Comparison of ENCODE assay signal across 24 cellular contexts in genomic region chr16:89915303-89916232, GRCh38. TPM values are rescaled to one million over a fixed set of nuclear protein-coding genes. Genes with fewer than 3 reads are reported as not detected.
DNase-seq lines count a peak whose midpoint lies in the region; ATAC-seq and TF ChIP-seq lines count a peak whose summit lies in the region.
"Had no signal": no experiment of that assay in that cellular context is flagged by ENCODE, and none has a peak within 500 bp of the region (broad histone marks: within the 10 kb centered on the region; RNA-seq: fewer than 3 reads in every experiment).

No MANE protein-coding gene starts in this region.

- ATAC-seq in natural killer cell = no peak
- no peak for ATAC-seq in natural killer cell treated with Interleukin-12 subunit alpha and Interleukin-12 subunit beta and Interleukin-15 and Interleukin-18, amount 100 ng/mL, for 72 hours
- ATAC-seq in left lobe of liver = peak; percentile 26
- ATAC-seq in HG03025 (IDR thresholded peaks at IDR 0.05; ENCODE audit: low FRiP score, unreplicated experiment) = no peak
- ATAC-seq in HG02981 (IDR thresholded peaks at IDR 0.05; ENCODE audit: unreplicated experiment) = no peak
- ATAC-seq: A549; activated T-helper 17 cell treated with anti-CD3 and anti-CD28 coated beads, Interleukin-2, amount 50 U/mL, for 72 hours; heart right ventricle; lower lobe of right lung had no signal

- no peaks in the 10 kb centered on the region for H3K36me3 Mint-ChIP-seq in natural killer cell
- H3K36me3 Mint-ChIP-seq in natural killer cell treated with Interleukin-12 subunit alpha and Interleukin-12 subunit beta and Interleukin-15 and Interleukin-18, amount 100 ng/mL, for 72 hours = no peaks in the 10 kb centered on the region
- H3K36me3 Mint-ChIP-seq in activated T-helper 1 cell treated with anti-CD3 and anti-CD28 coated beads, Interleukin-12 subunit alpha, Interleukin-12 subunit beta, Interleukin-2, Interleukin-4 antibody, amounts not matched to agents 30 ng/mL and 10 ng/mL and 1 ng/mL, durations not matched to agents 14 hours and 24 hours and 36 hours (ENCODE audit: low read depth) = peaks cover 22% of the 10 kb centered on the region

- peaks cover 11 to 13% of the 10 kb centered on the region in 2 donors for H3K27me3 Mint-ChIP-seq in natural killer cell (ENCODE audit: low read depth in 2 of 2)
- peaks cover 10 to 11% of the 10 kb centered on the region in 2 donors for H3K27me3 Mint-ChIP-seq in natural killer cell treated with Interleukin-12 subunit alpha and Interleukin-12 subunit beta and Interleukin-15 and Interleukin-18, amount 100 ng/mL, for 72 hours
- peaks cover 8% of the 10 kb centered on the region for H3K27me3 Mint-ChIP-seq in activated T-helper 1 cell treated with anti-CD3 and anti-CD28 coated beads, Interleukin-12 subunit alpha, Interleukin-12 subunit beta, Interleukin-2, Interleukin-4 antibody, amounts not matched to agents 30 ng/mL and 10 ng/mL and 1 ng/mL, durations not matched to agents 14 hours and 24 hours and 36 hours (ENCODE audit: insufficient read depth)

- intact Hi-C loops in natural killer cell (cut with micrococcal nuclease) = no loop called here
- intact Hi-C loops in activated T-helper 1 cell treated with anti-CD3 and anti-CD28 coated beads, Interleukin-12 subunit alpha, Interleukin-12 subunit beta, Interleukin-2, Interleukin-4 antibody, amounts not matched to agents 30 ng/mL and 10 ng/mL and 1 ng/mL, durations not matched to agents 14 hours and 24 hours and 36 hours (cut with micrococcal nuclease) = no loop called here

- peaks cover 21 to 25% of the 10 kb centered on the region in 2 donors for H3K4me1 Mint-ChIP-seq in natural killer cell
- H3K4me1 Mint-ChIP-seq in natural killer cell treated with Interleukin-12 subunit alpha and Interleukin-12 subunit beta and Interleukin-15 and Interleukin-18, amount 100 ng/mL, for 72 hours (ENCODE audit: low read depth in 2 of 2) = peaks cover 17 to 29% of the 10 kb centered on the region in 2 donors
- peaks cover 6% of the 10 kb centered on the region for H3K4me1 Mint-ChIP-seq in activated T-helper 1 cell treated with anti-CD3 and anti-CD28 coated beads, Interleukin-12 subunit alpha, Interleukin-12 subunit beta, Interleukin-2, Interleukin-4 antibody, amounts not matched to agents 30 ng/mL and 10 ng/mL and 1 ng/mL, durations not matched to agents 14 hours and 24 hours and 36 hours (ENCODE audit: low read depth)

- peak overlapping the region; percentile 35 for H3K4me3 Mint-ChIP-seq in natural killer cell
- H3K4me3 Mint-ChIP-seq in natural killer cell treated with Interleukin-12 subunit alpha and Interleukin-12 subunit beta and Interleukin-15 and Interleukin-18, amount 100 ng/mL, for 72 hours = no peak overlapping the region
- peak overlapping the region; percentile 7 for H3K4me3 Mint-ChIP-seq in activated T-helper 1 cell treated with anti-CD3 and anti-CD28 coated beads, Interleukin-12 subunit alpha, Interleukin-12 subunit beta, Interleukin-2, Interleukin-4 antibody, amounts not matched to agents 30 ng/mL and 10 ng/mL and 1 ng/mL, durations not matched to agents 14 hours and 24 hours and 36 hours
- H3K4me3 Mint-ChIP-seq: activated CD4-positive, alpha-beta memory T cell treated with anti-CD3 and anti-CD28 coated beads, Interleukin-2, amount 10 ng/mL, durations not matched to agents 7 days and 5 days; activated naive CD4-positive, alpha-beta T cell treated with anti-CD3 and anti-CD28 coated beads, Interleukin-2, amount 10 ng/mL, durations not matched to agents 7 days and 5 days; activated T-helper 17 cell treated with anti-CD3 and anti-CD28 coated beads, Interleukin-2, amount 50 U/mL, for 72 hours; CD4-positive, alpha-beta T cell had no signal

- no peak overlapping the region for H3K27ac Mint-ChIP-seq in natural killer cell
- no peak overlapping the region for H3K27ac Mint-ChIP-seq in natural killer cell treated with Interleukin-12 subunit alpha and Interleukin-12 subunit beta and Interleukin-15 and Interleukin-18, amount 100 ng/mL, for 72 hours
- no peak overlapping the region for H3K27ac Mint-ChIP-seq in activated T-helper 1 cell treated with anti-CD3 and anti-CD28 coated beads, Interleukin-12 subunit alpha, Interleukin-12 subunit beta, Interleukin-2, Interleukin-4 antibody, amounts not matched to agents 30 ng/mL and 10 ng/mL and 1 ng/mL, durations not matched to agents 14 hours and 24 hours and 36 hours
- H3K27ac Mint-ChIP-seq: activated CD4-positive, alpha-beta memory T cell treated with anti-CD3 and anti-CD28 coated beads, Interleukin-2, amount 10 ng/mL, durations not matched to agents 7 days and 5 days; activated naive CD4-positive, alpha-beta T cell treated with anti-CD3 and anti-CD28 coated beads, Interleukin-2, amount 10 ng/mL, durations not matched to agents 7 days and 5 days; activated T-helper 17 cell treated with anti-CD3 and anti-CD28 coated beads, Interleukin-2, amount 50 U/mL, for 72 hours; CD4-positive, alpha-beta T cell had no signal

- TF ChIP-seq CTCF in natural killer cell (IDR thresholded peaks at IDR 0.05) = no peak

- no peaks in the 10 kb centered on the region for H3K9me3 Mint-ChIP-seq in natural killer cell
- H3K9me3 Mint-ChIP-seq in natural killer cell treated with Interleukin-12 subunit alpha and Interleukin-12 subunit beta and Interleukin-15 and Interleukin-18, amount 100 ng/mL, for 72 hours = no peaks in the 10 kb centered on the region
- H3K9me3 Mint-ChIP-seq in activated T-helper 1 cell treated with anti-CD3 and anti-CD28 coated beads, Interleukin-12 subunit alpha, Interleukin-12 subunit beta, Interleukin-2, Interleukin-4 antibody, amounts not matched to agents 30 ng/mL and 10 ng/mL and 1 ng/mL, durations not matched to agents 14 hours and 24 hours and 36 hours = no peaks in the 10 kb centered on the region
- H3K9me3 Mint-ChIP-seq: activated CD4-positive, alpha-beta memory T cell treated with anti-CD3 and anti-CD28 coated beads, Interleukin-2, amount 10 ng/mL, durations not matched to agents 7 days and 5 days; activated naive CD4-positive, alpha-beta T cell treated with anti-CD3 and anti-CD28 coated beads, Interleukin-2, amount 10 ng/mL, durations not matched to agents 7 days and 5 days; activated T-helper 17 cell treated with anti-CD3 and anti-CD28 coated beads, Interleukin-2, amount 50 U/mL, for 72 hours; CD4-positive, alpha-beta T cell had no signal

- DNase-seq in natural killer cell (no peak), left lobe of liver (ENCODE audit: low spot score) (no peak), RPMI8226 (no peak), NCI-H1092 treated with DMSO at 0.1 percent for 48 hours (lab: John Stamatoyannopoulos, UW) (no peak)
- no peak for DNase-seq in natural killer cell treated with Interleukin-12 subunit alpha and Interleukin-12 subunit beta and Interleukin-15 and Interleukin-18, amount 100 ng/mL, for 72 hours (ENCODE audit: low spot score)
- DNase-seq in activated T-helper 1 cell treated with anti-CD3 and anti-CD28 coated beads, Interleukin-12 subunit alpha, Interleukin-12 subunit beta, Interleukin-2, Interleukin-4 antibody, amounts not matched to agents 30 ng/mL and 10 ng/mL and 1 ng/mL, durations not matched to agents 14 hours and 24 hours and 36 hours (ENCODE audit: low spot score) = no peak
- DNase-seq: activated CD4-positive, alpha-beta memory T cell treated with anti-CD3 and anti-CD28 coated beads, Interleukin-2, amount 10 ng/mL, durations not matched to agents 7 days and 5 days; activated CD4-positive, CD25-positive, alpha-beta regulatory T cell treated with anti-CD3 and anti-CD28 coated beads, Interleukin-2, amount 50 U/mL, for 72 hours; activated CD8-positive, alpha-beta memory T cell treated with anti-CD3 and anti-CD28 coated beads, Interleukin-2, amount 50 U/mL, for 48 hours; activated naive CD4-positive, alpha-beta T cell treated with anti-CD3 and anti-CD28 coated beads, Interleukin-2, amount 10 ng/mL, durations not matched to agents 7 days and 5 days; AML-193; CD4-positive, alpha-beta T cell; DMS153; heart right ventricle; kidney glomerular epithelial cell; lower lobe of right lung; NCI-H2107; retina; stimulated activated naive CD4-positive, alpha-beta T cell; T-helper 2 cell had no signal

RNA-seq across cellular contexts. Expression of gene MC1R, which starts 3.1 kb away (rescaled TPM):
- total RNA-seq in natural killer cell (10 to 100 TPM; 12.3 to 22.2 (median 13.7) TPM), left lobe of liver (1.9 TPM)
- 10 to 100 TPM in 1 of 2 donors, 1 to 10 TPM in 1; 9.3 to 13.0 TPM for total RNA-seq in natural killer cell treated with Interleukin-12 subunit alpha and Interleukin-12 subunit beta and Interleukin-15 and Interleukin-18, amount 100 ng/mL, for 72 hours
- 5.5 and 5.6 TPM in 2 replicates for total RNA-seq in activated T-helper 1 cell treated with anti-CD3 and anti-CD28 coated beads, Interleukin-12 subunit alpha, Interleukin-12 subunit beta, Interleukin-2, Interleukin-4 antibody, amounts not matched to agents 30 ng/mL and 10 ng/mL and 1 ng/mL, durations not matched to agents 14 hours and 24 hours and 36 hours

RNA-seq across cellular contexts. Expression of gene TUBB3, which starts 7.6 kb away (rescaled TPM):
- total RNA-seq in natural killer cell = 1 to 10 TPM; 1.1 to 1.3 (median 1.2) TPM
- 10 to 100 TPM in 1 of 2 donors, 1 to 10 TPM in 1; 9.6 to 10.9 TPM for total RNA-seq in natural killer cell treated with Interleukin-12 subunit alpha and Interleukin-12 subunit beta and Interleukin-15 and Interleukin-18, amount 100 ng/mL, for 72 hours
- total RNA-seq in activated T-helper 1 cell treated with anti-CD3 and anti-CD28 coated beads, Interleukin-12 subunit alpha, Interleukin-12 subunit beta, Interleukin-2, Interleukin-4 antibody, amounts not matched to agents 30 ng/mL and 10 ng/mL and 1 ng/mL, durations not matched to agents 14 hours and 24 hours and 36 hours = 2.0 and 2.6 TPM in 2 replicates
- 0.40 TPM for total RNA-seq in left lobe of liver

RNA-seq across cellular contexts. Expression of gene DEF8, which starts 33.0 kb away (rescaled TPM):
- total RNA-seq in natural killer cell (10 to 100 TPM; 43.0 to 60.3 (median 50.1) TPM), left lobe of liver (29.2 TPM)
- total RNA-seq in natural killer cell treated with Interleukin-12 subunit alpha and Interleukin-12 subunit beta and Interleukin-15 and Interleukin-18, amount 100 ng/mL, for 72 hours = 10 to 100 TPM; 44.2 to 55.5 TPM
- total RNA-seq in activated T-helper 1 cell treated with anti-CD3 and anti-CD28 coated beads, Interleukin-12 subunit alpha, Interleukin-12 subunit beta, Interleukin-2, Interleukin-4 antibody, amounts not matched to agents 30 ng/mL and 10 ng/mL and 1 ng/mL, durations not matched to agents 14 hours and 24 hours and 36 hours = 42.5 and 43.9 TPM in 2 replicates

RNA-seq across cellular contexts. Expression of gene TCF25, which starts 42.2 kb away (rescaled TPM):
- 100 to 1,000 TPM; 509 to 682 (median 567) TPM for total RNA-seq in natural killer cell
- total RNA-seq in natural killer cell treated with Interleukin-12 subunit alpha and Interleukin-12 subunit beta and Interleukin-15 and Interleukin-18, amount 100 ng/mL, for 72 hours = 100 to 1,000 TPM; 239 to 382 TPM
- total RNA-seq in activated T-helper 1 cell treated with anti-CD3 and anti-CD28 coated beads, Interleukin-12 subunit alpha, Interleukin-12 subunit beta, Interleukin-2, Interleukin-4 antibody, amounts not matched to agents 30 ng/mL and 10 ng/mL and 1 ng/mL, durations not matched to agents 14 hours and 24 hours and 36 hours = 189 and 201 TPM in 2 replicates
- 83.8 TPM for total RNA-seq in left lobe of liver
